17 cellular contexts compared by ENCODE assay signal in genomic region chr2:163626208-163626607, GRCh38.
DNase-seq lines count a peak whose midpoint lies in the region; ATAC-seq, FAIRE-seq and TF ChIP-seq lines count a peak whose summit lies in the region.
"Had no signal": no experiment of that assay in that cellular context is flagged by ENCODE, and none has a peak within 500 bp of the region (broad histone marks: within the 10 kb centered on the region; RNA-seq: fewer than 3 reads in every experiment).

No MANE protein-coding gene starts in this region.

- H4K20me1 ChIP-seq in PC-3 (ENCODE audit: low read length) (no peaks in the 10 kb centered on the region), smooth muscle cell (ENCODE audit: low read depth) (no peaks in the 10 kb centered on the region)
- H4K20me1 ChIP-seq: BLaER1 had no signal

- WGBS in A549 (ENCODE audit: missing lambda C conversion rate): 74% methylated on average over 1 of the region's 1 CpG
- WGBS in smooth muscle cell (ENCODE audit: low lambda C conversion rate): 97% methylated on average over 1 of the region's 1 CpG

- no peak for TF ChIP-seq POLR2A in A549 (IDR thresholded peaks at IDR 0.05; ENCODE audit: low read length)

- no TSS peak for BruUV-seq in PC-3 (replicated peaks; lab: Mats Ljungman, UMichigan)

- H3K4me2 ChIP-seq in A549 (0 out of 3 replicates have a peak overlapping the region, but pooled peaks have one; percentile 9), PC-3 (ENCODE audit: low read length) (peak overlapping the region; percentile 48), smooth muscle cell (no peak overlapping the region)
- H3K4me2 ChIP-seq: BLaER1 had no signal

- FAIRE-seq in A549 (lab: Jason Lieb, UNC): no peak
- no peak for FAIRE-seq in bronchial epithelial cell (lab: Jason Lieb, UNC)
- FAIRE-seq: GM19239, K562 had no signal

- TF ChIP-seq CTCF in A549 (IDR thresholded peaks at IDR 0.05) (no peak), PC-3 (conservative IDR thresholded peaks at IDR 0.05; ENCODE audit: low read depth, low read length) (no peak), bronchial epithelial cell (IDR thresholded peaks at IDR 0.05; ENCODE audit: insufficient read depth, low read length, severe bottlenecking) (no peak), smooth muscle cell (IDR thresholded peaks at IDR 0.05; ENCODE audit: borderline replicate concordance, insufficient read depth, poor library complexity, severe bottlenecking) (no peak)

- intact Hi-C loops in PC-3 (cut with micrococcal nuclease): loop anchor here (1.0 kb wide), 1 partner anchor 26 kb away; no protein-coding TSS in a partner anchor

- H3K36me3 ChIP-seq in PC-3 (ENCODE audit: low read depth, low read length) (no peaks in the 10 kb centered on the region), bronchial epithelial cell (ENCODE audit: control insufficient read depth, insufficient read depth, low read length) (no peaks in the 10 kb centered on the region), smooth muscle cell (ENCODE audit: low read depth) (no peaks in the 10 kb centered on the region)
- H3K36me3 ChIP-seq: BLaER1, HAP-1 had no signal

- in situ Hi-C loops in ACHN (cut with HindIII; ENCODE audit: low pct_ligation_motif_present, low pct_unique_long_range_greater_than_20kb, low sequenced_read_pairs): no loop called here

- no peak overlapping the region for H3K9ac ChIP-seq in PC-3 (ENCODE audit: low read length)
- H3K9ac ChIP-seq in smooth muscle cell (ENCODE audit: low read depth): no peak overlapping the region
- H3K9ac ChIP-seq: BLaER1 had no signal

- POLR2A ChIA-PET in A549 (lab: Yijun Ruan, JAX): no interaction called here
- POLR2A ChIA-PET in PC-3 (lab: Charles Lee; ENCODE audit: unreplicated experiment): no interaction called here

- H3K27me3 ChIP-seq in PC-3 (ENCODE audit: low read length) (no peaks in the 10 kb centered on the region), bronchial epithelial cell (ENCODE audit: control insufficient read depth, insufficient read depth, low read length) (no peaks in the 10 kb centered on the region), smooth muscle cell (ENCODE audit: low read depth) (no peaks in the 10 kb centered on the region)
- H3K27me3 ChIP-seq: BLaER1 had no signal

- H3K9me2 ChIP-seq in PC-3 (replicated peaks; ENCODE audit: low read length): no peaks in the 10 kb centered on the region

- no peak for DNase-seq in A549 (ENCODE audit: low read depth in 1 of 2, low spot score in 1 of 2)
- DNase-seq in PC-3: peak; percentile 64
- peak; percentile 60 for DNase-seq in bronchial epithelial cell (ENCODE audit: low read depth)
- no peak for DNase-seq in smooth muscle cell (lab: John Stamatoyannopoulos, UW; ENCODE audit: unreplicated experiment)
- no peak for DNase-seq in ACHN
- no peak for DNase-seq in stimulated activated CD4-positive, alpha-beta T cell treated with anti-CD3 and anti-CD28 coated beads, Interleukin-4, amount 100 ng/mL, for 24 hours
- no peak for DNase-seq in kidney tubule cell (ENCODE audit: low spot score)
- DNase-seq: CD4-positive, alpha-beta memory T cell; DMS153; DMS79; GF-D8; IMR-90 had no signal

- TF ChIP-seq EP300 in A549 (IDR thresholded peaks at IDR 0.05): no peak

- no peaks in the 10 kb centered on the region for H3K9me3 ChIP-seq in A549
- H3K9me3 ChIP-seq in PC-3 (ENCODE audit: low read length): no peaks in the 10 kb centered on the region
- no peaks in the 10 kb centered on the region for H3K9me3 ChIP-seq in smooth muscle cell (replicated peaks; ENCODE audit: low read depth)
- H3K9me3 ChIP-seq: BLaER1, HAP-1 had no signal

- H3K79me2 ChIP-seq in PC-3 (ENCODE audit: low read length) (no peaks in the 10 kb centered on the region), smooth muscle cell (ENCODE audit: low read depth) (no peaks in the 10 kb centered on the region)

- H2AFZ ChIP-seq in PC-3 (ENCODE audit: low read length) (no peak overlapping the region), smooth muscle cell (ENCODE audit: low read depth) (no peak overlapping the region)

- H3K4me3 ChIP-seq in A549 (no peak overlapping the region), PC-3 (ENCODE audit: low read length) (no peak overlapping the region), bronchial epithelial cell (ENCODE audit: low read depth, low read length) (no peak overlapping the region), smooth muscle cell (no peak overlapping the region)
- H3K4me3 ChIP-seq: BLaER1, HAP-1, K562 had no signal

- no peaks in the 10 kb centered on the region for H3F3A ChIP-seq in PC-3 (ENCODE audit: low read length, unreplicated experiment)
- no peaks in the 10 kb centered on the region for H3F3A ChIP-seq in smooth muscle cell (ENCODE audit: low read depth)

- H3K27ac ChIP-seq in A549 (no peak overlapping the region), PC-3 (ENCODE audit: low read length) (peak overlapping the region; percentile 44), smooth muscle cell (ENCODE audit: low read depth) (peak overlapping the region; percentile 37)
- H3K27ac ChIP-seq: BLaER1, HL-60 had no signal

- H3K4me1 ChIP-seq in A549 (peaks cover 11% of the 10 kb centered on the region; the same call in 1 of the 3 replicates), PC-3 (ENCODE audit: insufficient read depth, low read length) (peaks cover 14% of the 10 kb centered on the region), smooth muscle cell (ENCODE audit: low read depth) (peaks cover 15% of the 10 kb centered on the region)
- H3K4me1 ChIP-seq: BLaER1, HAP-1 had no signal

- no peak for ATAC-seq in A549
- peak; percentile 90 for ATAC-seq in PC-3
- ATAC-seq: K562 had no signal

- no peak for TF ChIP-seq RAD21 in A549 (conservative IDR thresholded peaks at IDR 0.05 in 1 of 2, IDR thresholded peaks at IDR 0.05 in 1 of 2)

- CTCF ChIA-PET in A549 (lab: Yijun Ruan, JAX): interaction anchor here (0.6 kb wide), 1 partner anchor 38 kb away, joined by 3 read pairs; no protein-coding TSS in a partner anchor
- CTCF ChIA-PET in PC-3 (lab: Charles Lee): no interaction called here

TF ChIP-seq in A549, 52 proteins besides CTCF, POLR2A, EP300 and RAD21:
- no peak for TF ChIP-seq CEBPB (IDR thresholded peaks at IDR 0.05)
- TF ChIP-seq NPAS2 (CRISPR knock-in tag; IDR thresholded peaks at IDR 0.05; ENCODE audit: borderline replicate concordance): no peak
- no peak for TF ChIP-seq SREBF2 (IDR thresholded peaks at IDR 0.05)
- TF ChIP-seq GATA3 (IDR thresholded peaks at IDR 0.05; ENCODE audit: borderline replicate concordance): no peak
- no peak for TF ChIP-seq KDM5A (IDR thresholded peaks at IDR 0.05)
- no peak for TF ChIP-seq HEYL (CRISPR knock-in tag; IDR thresholded peaks at IDR 0.05)
- TF ChIP-seq NR3C1 (IDR thresholded peaks at IDR 0.05): no peak
- TF ChIP-seq HOXA7 (CRISPR knock-in tag; IDR thresholded peaks at IDR 0.05): no peak
- no peak for TF ChIP-seq HES2 (IDR thresholded peaks at IDR 0.05)
- TF ChIP-seq BHLHE40 (IDR thresholded peaks at IDR 0.05; ENCODE audit: low read depth, low read length): no peak
- no peak for TF ChIP-seq CHD4 (IDR thresholded peaks at IDR 0.05; ENCODE audit: borderline replicate concordance)
- TF ChIP-seq KDM1A (IDR thresholded peaks at IDR 0.05; ENCODE audit: low read depth): no peak
- TF ChIP-seq ESRRA (IDR thresholded peaks at IDR 0.05; ENCODE audit: borderline replicate concordance, low read length): no peak

Comparison
In these comparisons a context has a peak if more than half of its experiments do, and no peak if none do; other contexts are left out.
1. DNase-seq: peak in PC-3 (single experiment) and bronchial epithelial cell (single experiment); none in A549 (0 of 2), smooth muscle cell (single experiment), ACHN (single experiment), stimulated activated CD4-positive, alpha-beta T cell treated with anti-CD3 and anti-CD28 coated beads, Interleukin-4, amount 100 ng/mL, for 24 hours (single experiment) and kidney tubule cell (single experiment).
2. H3K27ac ChIP-seq: peak in PC-3 (single experiment) and smooth muscle cell (single experiment); none in A549 (0 of 2).